In genomic region chr3:186464424-186465093, GRCh38 we compare ENCODE assay signal across 13 cellular contexts.
DNase-seq lines count a peak whose midpoint lies in the region; ATAC-seq, FAIRE-seq and TF ChIP-seq lines count a peak whose summit lies in the region.
"Had no signal": no experiment of that assay in that cellular context is flagged by ENCODE, and none has a peak within 500 bp of the region (broad histone marks: within the 10 kb centered on the region; RNA-seq: fewer than 3 reads in every experiment).

No MANE protein-coding gene starts in this region.

- H3K4me1 Mint-ChIP-seq in activated CD8-positive, alpha-beta T cell treated with anti-CD3 and anti-CD28 coated beads for 36 hours (ENCODE audit: low read depth): peaks cover 5% of the 10 kb centered on the region
- H3K4me1 Mint-ChIP-seq in activated CD8-positive, alpha-beta T cell treated with anti-CD3 and anti-CD28 coated beads, Interleukin-2, amount 10 ng/mL, durations not matched to agents 7 days and 5 days (ENCODE audit: low read depth): no peaks in the 10 kb centered on the region
- H3K4me1 Mint-ChIP-seq in CD4-positive, alpha-beta T cell (ENCODE audit: low read depth): no peaks in the 10 kb centered on the region

- no peak overlapping the region for H4K8ac ChIP-seq in H1 (ENCODE audit: extremely low read depth, insufficient read depth, low read length)

- H3K27me3 Mint-ChIP-seq in activated CD8-positive, alpha-beta T cell treated with anti-CD3 and anti-CD28 coated beads for 36 hours: no peaks in the 10 kb centered on the region
- H3K27me3 Mint-ChIP-seq in activated CD8-positive, alpha-beta T cell treated with anti-CD3 and anti-CD28 coated beads, Interleukin-2, amount 10 ng/mL, durations not matched to agents 7 days and 5 days (ENCODE audit: low read depth): peaks cover 9% of the 10 kb centered on the region
- H3K27me3 Mint-ChIP-seq in CD4-positive, alpha-beta T cell: peaks cover 3% of the 10 kb centered on the region

- no peaks in the 10 kb centered on the region for H3K27me3 ChIP-seq in H1 (replicated peaks in 1 of 4; ENCODE audit: control insufficient read depth in 3 of 4, extremely low read depth in 1 of 4, insufficient read depth in 3 of 4, low read length in 3 of 4)
- H3K27me3 ChIP-seq in CD4-positive, alpha-beta T cell (ENCODE audit: control insufficient read depth, insufficient read depth, low read length): no peaks in the 10 kb centered on the region
- H3K27me3 ChIP-seq: upper lobe of left lung had no signal

- FAIRE-seq in H1 (lab: Jason Lieb, UNC): peak; percentile 57
- FAIRE-seq: frontal cortex had no signal

- H2BK15ac ChIP-seq in H1 (ENCODE audit: low read length): no peak overlapping the region

- H3K4ac ChIP-seq in H1 (replicated peaks; ENCODE audit: insufficient read length, low read depth, low read length): no peak overlapping the region

- intact Hi-C loops in activated CD8-positive, alpha-beta T cell treated with anti-CD3 and anti-CD28 coated beads for 36 hours (cut with micrococcal nuclease): loop anchor here (5.0 kb wide), 1 partner anchor 73 kb away; no protein-coding TSS in a partner anchor
- intact Hi-C loops in CD4-positive, alpha-beta T cell (cut with DNase I, micrococcal nuclease): loop anchor here in 1 of 2 experiments (5.0 kb wide), 1 partner anchor 73 kb away; no protein-coding TSS in a partner anchor

- H3K36me3 ChIP-seq in H1 (ENCODE audit: control insufficient read depth in 2 of 4, insufficient read depth in 4 of 4, low read length in 3 of 4): no peaks in the 10 kb centered on the region
- H3K36me3 ChIP-seq: upper lobe of left lung had no signal

- CTCF ChIA-PET in activated CD8-positive, alpha-beta T cell treated with anti-CD3 and anti-CD28 coated beads for 36 hours (lab: Charles Lee): interaction anchor here (1.5 kb wide), 1 partner anchor 76 kb away, joined by 9 read pairs; no protein-coding TSS in a partner anchor
- CTCF ChIA-PET in activated CD8-positive, alpha-beta T cell treated with anti-CD3 and anti-CD28 coated beads, Interleukin-2, amount 10 ng/mL, durations not matched to agents 7 days and 5 days (lab: Charles Lee): interaction anchor here (0.8 to 1.2 kb wide), 4 partner anchors 68 to 152 kb away, joined by 3 read pairs; no protein-coding TSS in a partner anchor
- CTCF ChIA-PET in H1 (lab: Charles Lee; ENCODE audit: partially characterized antibody): interaction anchor here (0.6 to 2.0 kb wide), 15 partner anchors 8 to 209 kb away, joined by 3 to 11 read pairs (median 5); no protein-coding TSS in a partner anchor
- CTCF ChIA-PET in CD4-positive, alpha-beta T cell (lab: Charles Lee): no interaction called here

- TF ChIP-seq CTCF in activated CD8-positive, alpha-beta T cell treated with anti-CD3 and anti-CD28 coated beads for 36 hours (IDR thresholded peaks at IDR 0.05): no peak
- 0 out of 2 replicates have a peak, but pooled peaks have one; percentile 14 for TF ChIP-seq CTCF in LNCaP clone FGC (IDR thresholded peaks at IDR 0.05; ENCODE audit: control insufficient read depth, extremely low read depth, insufficient read depth)
- TF ChIP-seq CTCF in H1 (IDR thresholded peaks at IDR 0.05; ENCODE audit: control extremely low read depth in 1 of 3, insufficient read depth in 1 of 3, low read depth in 1 of 3, low read length in 3 of 3): peak; percentile 38 to 65 (median 44)
- TF ChIP-seq CTCF in CD4-positive, alpha-beta T cell (IDR thresholded peaks at IDR 0.05): no peak
- no peak for TF ChIP-seq CTCF in GM20000 (IDR thresholded peaks at IDR 0.05; ENCODE audit: extremely low read depth, missing control alignments)

- POLR2A ChIA-PET in activated CD8-positive, alpha-beta T cell treated with anti-CD3 and anti-CD28 coated beads for 36 hours (lab: Charles Lee): no interaction called here
- POLR2A ChIA-PET in activated CD8-positive, alpha-beta T cell treated with anti-CD3 and anti-CD28 coated beads, Interleukin-2, amount 10 ng/mL, durations not matched to agents 7 days and 5 days (lab: Charles Lee): no interaction called here
- POLR2A ChIA-PET in H1 (lab: Charles Lee; ENCODE audit: partially characterized antibody): no interaction called here
- POLR2A ChIA-PET in CD4-positive, alpha-beta T cell (lab: Charles Lee): no interaction called here

- peak; percentile 42 for ATAC-seq in activated CD8-positive, alpha-beta T cell treated with anti-CD3 and anti-CD28 coated beads for 36 hours
- ATAC-seq in activated CD8-positive, alpha-beta T cell treated with anti-CD3 and anti-CD28 coated beads, Interleukin-2, amount 10 ng/mL, durations not matched to agents 7 days and 5 days: no peak
- ATAC-seq in CD4-positive, alpha-beta T cell (ENCODE audit: poor library complexity): no peak

- H3K56ac ChIP-seq in H1 (replicated peaks; ENCODE audit: insufficient read length, low read depth, low read length): no peak overlapping the region

- no peak overlapping the region for H4K5ac ChIP-seq in H1 (ENCODE audit: insufficient read length, low read depth, low read length)

- TF ChIP-seq EP300 in H1 (IDR thresholded peaks at IDR 0.05; ENCODE audit: borderline replicate concordance in 1 of 2, low read depth in 2 of 2, low read length in 2 of 2): no peak

- H3K23me2 ChIP-seq in H1 (ENCODE audit: low read depth, low read length): no peaks in the 10 kb centered on the region

- WGBS in H1 (ENCODE audit: extremely low coverage in 1 of 2, insufficient coverage in 1 of 2, insufficient read length in 1 of 2, insufficient replicate concordance in 2 of 2, low coverage in 1 of 2, low lambda C conversion rate in 2 of 2, missing lambda C conversion rate in 1 of 2), 2 experiments: 84% methylated on average over 3 of the region's 3 CpGs; no CpG with 5 or more reads in 1 of the 2 experiments

- H3K9me3 Mint-ChIP-seq in activated CD8-positive, alpha-beta T cell treated with anti-CD3 and anti-CD28 coated beads for 36 hours: no peaks in the 10 kb centered on the region
- no peaks in the 10 kb centered on the region for H3K9me3 Mint-ChIP-seq in activated CD8-positive, alpha-beta T cell treated with anti-CD3 and anti-CD28 coated beads, Interleukin-2, amount 10 ng/mL, durations not matched to agents 7 days and 5 days (ENCODE audit: insufficient read depth)
- H3K9me3 Mint-ChIP-seq in CD4-positive, alpha-beta T cell: no peaks in the 10 kb centered on the region

- TF ChIP-seq POLR2A in H1 (IDR thresholded peaks at IDR 0.05; ENCODE audit: control extremely low read depth in 1 of 2, low read depth in 2 of 2, low read length in 2 of 2): no peak

- no peak overlapping the region for H3K18ac ChIP-seq in H1 (ENCODE audit: extremely low read depth, low read length)

- peak; percentile 23 to 50; a peak in 3 of 4 replicates for TF ChIP-seq RAD21 in H1 (IDR thresholded peaks at IDR 0.05 in 1 of 2, conservative IDR thresholded peaks at IDR 0.05 in 1 of 2; ENCODE audit: low read depth in 2 of 2, low read length in 2 of 2)

- no peak overlapping the region for H2BK12ac ChIP-seq in H1 (ENCODE audit: low read depth, low read length)

- H2BK5ac ChIP-seq in H1 (ENCODE audit: low read depth, low read length): no peak overlapping the region

- no peak overlapping the region for H3K4me3 Mint-ChIP-seq in activated CD8-positive, alpha-beta T cell treated with anti-CD3 and anti-CD28 coated beads for 36 hours
- H3K4me3 Mint-ChIP-seq in activated CD8-positive, alpha-beta T cell treated with anti-CD3 and anti-CD28 coated beads, Interleukin-2, amount 10 ng/mL, durations not matched to agents 7 days and 5 days: no peak overlapping the region
- H3K4me3 Mint-ChIP-seq in CD4-positive, alpha-beta T cell: no peak overlapping the region

- DNase-seq in activated CD8-positive, alpha-beta T cell treated with anti-CD3 and anti-CD28 coated beads for 36 hours: no peak
- DNase-seq in activated CD8-positive, alpha-beta T cell treated with anti-CD3 and anti-CD28 coated beads, Interleukin-2, amount 10 ng/mL, durations not matched to agents 7 days and 5 days: no peak
- DNase-seq in LNCaP clone FGC (ENCODE audit: low read depth): no peak
- DNase-seq in H1 (ENCODE audit: low read depth in 1 of 2, low spot score in 2 of 2): peak in 1 of 2 experiments; percentile 44
- DNase-seq in CD4-positive, alpha-beta T cell: no peak
- no peak for DNase-seq in GM20000 (ENCODE audit: low spot score)
- DNase-seq in NCI-H1092 (lab: John Stamatoyannopoulos, UW): no peak
- no peak for DNase-seq in NCI-H2227 (lab: John Stamatoyannopoulos, UW; ENCODE audit: unreplicated experiment)
- DNase-seq: NCI-H2081 treated with DMSO at 0.1 percent for 48 hours; stimulated activated CD4-positive, alpha-beta T cell treated with anti-CD3 and anti-CD28 coated beads, Interleukin-1b, Interleukin-23, amount 100 ng/mL, for 48 hours; SW 1271; upper lobe of left lung had no signal

- H3K79me1 ChIP-seq in H1 (ENCODE audit: low read depth, low read length): no peaks in the 10 kb centered on the region

- H3K9ac ChIP-seq in H1 (replicated peaks in 1 of 4; ENCODE audit: extremely low read depth in 1 of 4, low read depth in 3 of 4, low read length in 3 of 4): no peak overlapping the region

- H3K4me3 ChIP-seq in LNCaP clone FGC (ENCODE audit: low read depth, low read length) (no peak overlapping the region), H1 (ENCODE audit: extremely low read depth in 1 of 4, insufficient read depth in 2 of 4, low read depth in 3 of 4, low read length in 4 of 4) (no peak overlapping the region)
- H3K4me3 ChIP-seq: upper lobe of left lung had no signal

- H3K9me3 ChIP-seq in H1 (ENCODE audit: insufficient read depth in 2 of 2, low read depth in 1 of 2, low read length in 1 of 2): no peaks in the 10 kb centered on the region
- no peaks in the 10 kb centered on the region for H3K9me3 ChIP-seq in CD4-positive, alpha-beta T cell (ENCODE audit: control insufficient read depth, low read length)
- H3K9me3 ChIP-seq: upper lobe of left lung had no signal

- H3K36me3 Mint-ChIP-seq in activated CD8-positive, alpha-beta T cell treated with anti-CD3 and anti-CD28 coated beads for 36 hours (ENCODE audit: low read depth): no peaks in the 10 kb centered on the region
- H3K36me3 Mint-ChIP-seq in activated CD8-positive, alpha-beta T cell treated with anti-CD3 and anti-CD28 coated beads, Interleukin-2, amount 10 ng/mL, durations not matched to agents 7 days and 5 days (ENCODE audit: low read depth): no peaks in the 10 kb centered on the region
- H3K36me3 Mint-ChIP-seq in CD4-positive, alpha-beta T cell (ENCODE audit: low read depth): no peaks in the 10 kb centered on the region

- no peak overlapping the region for H2BK20ac ChIP-seq in H1 (ENCODE audit: low read length)

- no peak overlapping the region for H3K4me2 ChIP-seq in H1 (ENCODE audit: insufficient read depth in 1 of 2, low read depth in 2 of 2, low read length in 2 of 2)

- H2AFZ ChIP-seq in H1 (ENCODE audit: low read length): no peak overlapping the region

- no peak overlapping the region for H3K23ac ChIP-seq in H1 (ENCODE audit: insufficient read length)

- H2AK5ac ChIP-seq in H1 (ENCODE audit: low read depth, low read length): no peak overlapping the region

- H4K20me1 ChIP-seq in H1 (replicated peaks in 1 of 2; ENCODE audit: control insufficient read depth in 1 of 2, insufficient read depth in 2 of 2, low read length in 2 of 2): no peaks in the 10 kb centered on the region

- no peaks in the 10 kb centered on the region for H3K4me1 ChIP-seq in H1 (replicated peaks in 1 of 4; ENCODE audit: control insufficient read depth in 3 of 4, insufficient read depth in 4 of 4, low read length in 3 of 4)
- H3K4me1 ChIP-seq: upper lobe of left lung had no signal

- no peak overlapping the region for H3K14ac ChIP-seq in H1 (ENCODE audit: insufficient read length)

- no peak overlapping the region for H3K27ac Mint-ChIP-seq in activated CD8-positive, alpha-beta T cell treated with anti-CD3 and anti-CD28 coated beads for 36 hours
- no peak overlapping the region for H3K27ac Mint-ChIP-seq in activated CD8-positive, alpha-beta T cell treated with anti-CD3 and anti-CD28 coated beads, Interleukin-2, amount 10 ng/mL, durations not matched to agents 7 days and 5 days
- no peak overlapping the region for H3K27ac Mint-ChIP-seq in CD4-positive, alpha-beta T cell

- H4K91ac ChIP-seq in H1 (replicated peaks; ENCODE audit: insufficient read length, low read length): no peak overlapping the region

- H2BK120ac ChIP-seq in H1 (replicated peaks; ENCODE audit: low read depth, low read length): no peak overlapping the region

- H3K79me2 ChIP-seq in H1 (ENCODE audit: control insufficient read depth in 1 of 2, insufficient read depth in 2 of 2, low read length in 2 of 2): no peaks in the 10 kb centered on the region

- no peak overlapping the region for H3K27ac ChIP-seq in H1 (ENCODE audit: low read depth, low read length)
- H3K27ac ChIP-seq in CD4-positive, alpha-beta T cell (ENCODE audit: low read depth, low read length): no peak overlapping the region
- H3K27ac ChIP-seq: upper lobe of left lung had no signal

Comparison
In these comparisons a context has a peak if more than half of its experiments do, and no peak if none do; other contexts are left out.
1. CTCF ChIP-seq: peak in LNCaP clone FGC (single experiment) and H1 (3 of 3); none in activated CD8-positive, alpha-beta T cell treated with anti-CD3 and anti-CD28 coated beads for 36 hours (single experiment), CD4-positive, alpha-beta T cell (single experiment) and GM20000 (single experiment).